Comparison of ENCODE assay signal across 10 cellular contexts in the genomic region with DNA sequence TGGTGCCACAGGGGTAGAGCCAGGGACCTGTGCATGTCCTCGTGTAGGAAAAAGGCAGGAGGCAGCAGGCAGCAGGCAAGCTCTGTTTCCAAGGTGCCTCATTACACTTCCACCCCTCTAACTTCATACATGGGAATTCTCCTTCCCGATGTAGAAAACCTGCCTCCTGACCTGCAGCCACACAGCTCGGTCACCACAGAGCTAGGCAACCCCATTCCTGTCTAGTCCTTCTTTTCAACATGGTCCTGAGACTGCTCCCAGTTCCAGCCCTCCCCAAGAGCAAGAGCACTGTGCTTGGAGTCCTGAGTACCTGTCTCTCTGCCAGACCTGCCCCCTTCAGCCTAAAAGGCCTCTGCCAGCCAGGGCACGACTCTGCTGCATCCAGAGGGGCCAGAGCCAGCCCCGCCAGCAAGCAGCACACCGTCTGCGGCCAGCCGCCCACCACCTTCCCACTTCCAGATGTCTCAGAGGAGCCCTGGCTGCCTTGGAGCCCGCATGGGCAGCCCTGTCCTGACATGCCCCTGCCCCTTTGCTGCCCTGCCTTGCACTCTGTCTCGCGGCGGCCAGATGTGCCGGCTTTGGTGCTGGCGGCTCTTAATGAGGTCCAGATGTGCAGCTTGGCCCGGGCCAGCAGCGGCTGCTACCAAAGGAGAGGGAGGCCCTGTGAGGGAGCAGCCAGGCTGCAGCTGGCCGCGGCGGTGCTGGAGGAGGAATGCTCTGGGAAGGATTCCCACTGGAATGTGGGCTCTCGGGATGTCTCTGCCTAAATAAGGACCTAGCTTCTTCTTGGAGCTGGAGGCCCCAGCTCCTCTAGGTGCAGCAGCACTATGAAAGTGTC.
DNase-seq lines count a peak whose midpoint lies in the region; ATAC-seq, FAIRE-seq and TF ChIP-seq lines count a peak whose summit lies in the region.
"Had no signal": no experiment of that assay in that cellular context is flagged by ENCODE, and none has a peak within 500 bp of the region (broad histone marks: within the 10 kb centered on the region; RNA-seq: fewer than 3 reads in every experiment).

No MANE protein-coding gene starts in this region.

- TF ChIP-seq POLR2A in gastroesophageal sphincter (IDR thresholded peaks at IDR 0.05), result no peak

- no peak for TF ChIP-seq EP300 in gastroesophageal sphincter (IDR thresholded peaks at IDR 0.05)

- H3K79me1 ChIP-seq in neuronal stem cell (ENCODE audit: low read depth, low read length), result no peaks in the 10 kb centered on the region

- peak overlapping the region; percentile 54 for H2AFZ ChIP-seq in neuronal stem cell (ENCODE audit: low read length)

- peak overlapping the region; percentile 55 for H2BK15ac ChIP-seq in neuronal stem cell (ENCODE audit: low read length)

- H3K18ac ChIP-seq in neuronal stem cell (ENCODE audit: low read length), result peak overlapping the region; percentile 94

- H3K4me2 ChIP-seq in neuronal stem cell (ENCODE audit: insufficient read depth, low read length, poor library complexity, severe bottlenecking), result peak overlapping the region; percentile 12

- no peak overlapping the region for H4K91ac ChIP-seq in neuronal stem cell (ENCODE audit: low read depth, low read length, poor library complexity)

- peak; percentile 94 for DNase-seq in AG08396 (ENCODE audit: low spot score)
- DNase-seq in SK-N-DZ (ENCODE audit: low spot score), result peak; percentile 65
- DNase-seq in neuronal stem cell (ENCODE audit: low spot score), result no peak
- DNase-seq in effector CD4-positive, alpha-beta T cell, result no peak
- no peak for DNase-seq in D721Med (ENCODE audit: insufficient read length, low spot score)
- DNase-seq: NCI-H82 had no signal

- H3K4me1 ChIP-seq in gastroesophageal sphincter (peaks cover 0 to 22% (median 8%) of the 10 kb centered on the region in 3 donors), neuronal stem cell (ENCODE audit: control insufficient read depth in 2 of 2, insufficient read depth in 1 of 2, low read depth in 1 of 2, low read length in 2 of 2) (peaks cover under 1 to 6% of the 10 kb centered on the region in 2 donors)

- no peak overlapping the region for H3K4ac ChIP-seq in neuronal stem cell (ENCODE audit: low read length)

- no peak overlapping the region for H3K23ac ChIP-seq in neuronal stem cell (ENCODE audit: low read depth, low read length, poor library complexity)

- H3K4me3 ChIP-seq in gastroesophageal sphincter (no peak overlapping the region), neuronal stem cell (ENCODE audit: low read length in 2 of 2) (no peak overlapping the region)

- no peak for FAIRE-seq in D721Med (lab: Jason Lieb, UNC)

- H2BK12ac ChIP-seq in neuronal stem cell (ENCODE audit: low read length), result no peak overlapping the region

- H2BK120ac ChIP-seq in neuronal stem cell (ENCODE audit: low read depth, low read length), result no peak overlapping the region

- peak overlapping the region; percentile 72 for H2AK5ac ChIP-seq in neuronal stem cell (ENCODE audit: low read depth, low read length)

- H3K14ac ChIP-seq in neuronal stem cell (ENCODE audit: low read length), result peak overlapping the region; percentile 42

- H3K36me3 ChIP-seq in gastroesophageal sphincter, result no peaks in the 10 kb centered on the region
- no peaks in the 10 kb centered on the region for H3K36me3 ChIP-seq in neuronal stem cell (replicated peaks in 1 of 2; ENCODE audit: control insufficient read depth in 2 of 2, insufficient read depth in 2 of 2, low read length in 2 of 2)

- ATAC-seq in gastroesophageal sphincter (peak; percentile 92), HG03342 (IDR thresholded peaks at IDR 0.05; ENCODE audit: unreplicated experiment) (no peak), GM19328 (IDR thresholded peaks at IDR 0.05; ENCODE audit: unreplicated experiment) (no peak)

- TF ChIP-seq CTCF in gastroesophageal sphincter (IDR thresholded peaks at IDR 0.05) (no peak), D721Med (IDR thresholded peaks at IDR 0.05; ENCODE audit: insufficient read depth, missing control alignments) (no peak)

- H3K9ac ChIP-seq in neuronal stem cell (ENCODE audit: low read depth, low read length, poor library complexity), result peak overlapping the region; percentile 25

- 42% methylated on average over 3 of the region's 20 CpGs; no CpG with 5 or more reads in 1 of the 2 donors for WGBS in gastroesophageal sphincter (ENCODE audit: low coverage in 1 of 2), 2 donors
- no CpG with 5 or more reads among the region's 20 CpGs for WGBS in neuronal stem cell (ENCODE audit: extremely low coverage in 2 of 2, insufficient read length in 2 of 2, insufficient replicate concordance in 1 of 2), 2 donors

- H3K9me3 ChIP-seq in gastroesophageal sphincter (no peaks in the 10 kb centered on the region), neuronal stem cell (replicated peaks in 1 of 2; ENCODE audit: control insufficient read depth in 2 of 2, insufficient read depth in 1 of 2, low read depth in 1 of 2, low read length in 2 of 2) (peaks cover 0 to 9% of the 10 kb centered on the region in 2 donors)

- H3K27me3 ChIP-seq in gastroesophageal sphincter (no peaks in the 10 kb centered on the region), neuronal stem cell (ENCODE audit: control insufficient read depth in 3 of 3, insufficient read depth in 3 of 3, low read depth in 1 of 3, low read length in 3 of 3) (no peaks in the 10 kb centered on the region)

- H3K27ac ChIP-seq in gastroesophageal sphincter, result peak overlapping the region in 3 of 4 donors; percentile 47 to 73 (median 70)
- no peak overlapping the region for H3K27ac ChIP-seq in neuronal stem cell (replicated peaks; ENCODE audit: low read length)
- H3K27ac ChIP-seq: C4-2B had no signal

- no peak overlapping the region for H2BK5ac ChIP-seq in neuronal stem cell (ENCODE audit: low read length)

- H4K8ac ChIP-seq in neuronal stem cell (ENCODE audit: low read depth, low read length), result no peak overlapping the region

Comparison
In these comparisons a context has a peak if more than half of its experiments do, and no peak if none do; other contexts are left out.
1. DNase-seq: peak in AG08396 (single experiment) and SK-N-DZ (single experiment); none in neuronal stem cell (single experiment), effector CD4-positive, alpha-beta T cell (single experiment) and D721Med (single experiment).